ENCODE assay signal across 2 cellular contexts in the genomic region with DNA sequence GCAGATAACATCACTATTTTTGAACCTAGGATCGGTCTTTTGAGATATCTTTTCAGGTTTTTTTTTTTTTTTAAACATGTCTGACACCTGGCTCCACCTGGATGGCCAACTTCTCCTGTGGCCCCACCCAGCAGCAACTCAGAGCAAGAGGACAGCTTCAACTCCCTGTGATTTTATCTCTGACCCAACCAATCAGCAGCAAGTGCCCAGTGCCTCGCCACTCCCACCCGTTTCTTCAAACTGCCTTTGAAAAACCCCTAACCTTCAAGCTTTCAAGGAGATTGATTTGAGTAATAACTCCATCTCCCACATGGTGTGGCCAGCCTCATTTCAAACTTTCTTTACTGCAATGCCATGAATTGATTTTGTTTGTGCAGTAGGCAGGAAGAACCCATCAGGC.
TF ChIP-seq lines count a peak whose summit lies in the region.

No MANE protein-coding gene starts in this region.

TF ChIP-seq in GM23338, 12 proteins besides CTCF, POLR2A, EP300 and RAD21 (continues in another document):
- TF ChIP-seq NANOG (IDR thresholded peaks at IDR 0.05; ENCODE audit: borderline replicate concordance) (no peak), STAT1 (IDR thresholded peaks at IDR 0.05; ENCODE audit: unreplicated experiment) (no peak), ZNF114 (CRISPR knock-in tag; IDR thresholded peaks at IDR 0.05) (no peak), ETS1 (IDR thresholded peaks at IDR 0.05) (no peak), POLR2AphosphoS5 (IDR thresholded peaks at IDR 0.05; ENCODE audit: low read depth) (no peak), EZH2phosphoT487 (IDR thresholded peaks at IDR 0.05; ENCODE audit: unreplicated experiment) (no peak), ZNF462 (CRISPR knock-in tag; IDR thresholded peaks at IDR 0.05) (no peak), JUNB (IDR thresholded peaks at IDR 0.05; ENCODE audit: unreplicated experiment) (no peak), CREB1 (CRISPR knock-in tag; IDR thresholded peaks at IDR 0.05; ENCODE audit: low read depth) (no peak)
- TF ChIP-seq, protein P1, sequence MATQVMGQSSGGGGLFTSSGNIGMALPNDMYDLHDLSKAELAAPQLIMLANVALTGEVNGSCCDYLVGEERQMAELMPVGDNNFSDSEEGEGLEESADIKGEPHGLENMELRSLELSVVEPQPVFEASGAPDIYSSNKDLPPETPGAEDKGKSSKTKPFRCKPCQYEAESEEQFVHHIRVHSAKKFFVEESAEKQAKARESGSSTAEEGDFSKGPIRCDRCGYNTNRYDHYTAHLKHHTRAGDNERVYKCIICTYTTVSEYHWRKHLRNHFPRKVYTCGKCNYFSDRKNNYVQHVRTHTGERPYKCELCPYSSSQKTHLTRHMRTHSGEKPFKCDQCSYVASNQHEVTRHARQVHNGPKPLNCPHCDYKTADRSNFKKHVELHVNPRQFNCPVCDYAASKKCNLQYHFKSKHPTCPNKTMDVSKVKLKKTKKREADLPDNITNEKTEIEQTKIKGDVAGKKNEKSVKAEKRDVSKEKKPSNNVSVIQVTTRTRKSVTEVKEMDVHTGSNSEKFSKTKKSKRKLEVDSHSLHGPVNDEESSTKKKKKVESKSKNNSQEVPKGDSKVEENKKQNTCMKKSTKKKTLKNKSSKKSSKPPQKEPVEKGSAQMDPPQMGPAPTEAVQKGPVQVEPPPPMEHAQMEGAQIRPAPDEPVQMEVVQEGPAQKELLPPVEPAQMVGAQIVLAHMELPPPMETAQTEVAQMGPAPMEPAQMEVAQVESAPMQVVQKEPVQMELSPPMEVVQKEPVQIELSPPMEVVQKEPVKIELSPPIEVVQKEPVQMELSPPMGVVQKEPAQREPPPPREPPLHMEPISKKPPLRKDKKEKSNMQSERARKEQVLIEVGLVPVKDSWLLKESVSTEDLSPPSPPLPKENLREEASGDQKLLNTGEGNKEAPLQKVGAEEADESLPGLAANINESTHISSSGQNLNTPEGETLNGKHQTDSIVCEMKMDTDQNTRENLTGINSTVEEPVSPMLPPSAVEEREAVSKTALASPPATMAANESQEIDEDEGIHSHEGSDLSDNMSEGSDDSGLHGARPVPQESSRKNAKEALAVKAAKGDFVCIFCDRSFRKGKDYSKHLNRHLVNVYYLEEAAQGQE (IDR thresholded peaks at IDR 0.05; ENCODE audit: unreplicated experiment) = no peak

TF ChIP-seq in H1, 55 proteins besides CTCF, POLR2A, EP300 and RAD21:
- TF ChIP-seq NRF1 (IDR thresholded peaks at IDR 0.05; ENCODE audit: low read depth, low read length) (no peak), CHD7 (IDR thresholded peaks at IDR 0.05; ENCODE audit: insufficient replicate concordance, low read length) (no peak), KDM1A (IDR thresholded peaks at IDR 0.05; ENCODE audit: borderline replicate concordance, low read length) (no peak), RFX5 (IDR thresholded peaks at IDR 0.05; ENCODE audit: borderline replicate concordance, low read depth, low read length) (no peak), CTBP2 (IDR thresholded peaks at IDR 0.05; ENCODE audit: borderline replicate concordance, insufficient read depth, insufficient read length, low read length) (no peak), CHD2 (IDR thresholded peaks at IDR 0.05; ENCODE audit: low read length) (no peak), SIN3A (conservative IDR thresholded peaks at IDR 0.05 in 1 of 2, IDR thresholded peaks at IDR 0.05 in 1 of 2; ENCODE audit: low read depth in 1 of 2, low read length in 2 of 2) (no peak), ATF2 (IDR thresholded peaks at IDR 0.05; ENCODE audit: low read length) (no peak), PHF8 (conservative IDR thresholded peaks at IDR 0.05; ENCODE audit: low read depth, low read length) (no peak), SIRT6 (IDR thresholded peaks at IDR 0.05; ENCODE audit: low read length) (no peak), GABPA (IDR thresholded peaks at IDR 0.05; ENCODE audit: borderline replicate concordance, insufficient read depth, low read length) (no peak), SRF (IDR thresholded peaks at IDR 0.05; ENCODE audit: low read depth, low read length) (no peak), JUN (IDR thresholded peaks at IDR 0.05; ENCODE audit: low read depth, low read length) (no peak), EZH2 (IDR thresholded peaks at IDR 0.05; ENCODE audit: low read depth, low read length, severe bottlenecking) (no peak), RBBP5 (IDR thresholded peaks at IDR 0.05; ENCODE audit: borderline replicate concordance, low read depth, low read length) (no peak), TEAD4 (IDR thresholded peaks at IDR 0.05; ENCODE audit: low read depth, low read length) (no peak), JUND (IDR thresholded peaks at IDR 0.05; ENCODE audit: low read length) (no peak), SUZ12 (IDR thresholded peaks at IDR 0.05; ENCODE audit: low read length) (no peak)
- TF ChIP-seq, protein P2, sequence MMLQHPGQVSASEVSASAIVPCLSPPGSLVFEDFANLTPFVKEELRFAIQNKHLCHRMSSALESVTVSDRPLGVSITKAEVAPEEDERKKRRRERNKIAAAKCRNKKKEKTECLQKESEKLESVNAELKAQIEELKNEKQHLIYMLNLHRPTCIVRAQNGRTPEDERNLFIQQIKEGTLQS (IDR thresholded peaks at IDR 0.05; ENCODE audit: insufficient read depth, low read depth, low read length) = no peak
